Comparison of ENCODE assay signal across 23 cellular contexts in the genomic region with DNA sequence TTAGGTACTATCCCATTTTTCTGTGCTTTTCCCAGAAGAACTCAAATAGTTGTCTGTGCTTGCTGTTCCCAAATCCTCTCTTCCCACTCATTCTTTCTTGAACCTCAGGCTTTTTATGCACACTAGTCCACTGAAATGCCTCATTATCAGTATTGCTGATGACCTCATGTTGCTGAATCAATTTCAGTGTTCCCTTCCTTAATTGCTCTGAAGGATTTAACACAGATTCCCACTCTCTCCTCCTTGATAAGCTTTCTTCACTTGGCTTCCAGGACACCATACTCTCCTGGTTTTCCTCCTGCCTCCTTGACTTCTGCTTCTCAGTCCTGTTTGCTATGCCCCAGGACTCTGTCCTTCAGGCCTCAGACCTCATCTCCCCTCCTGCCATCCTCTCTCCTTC.
"Had no signal": no experiment of that assay in that cellular context is flagged by ENCODE, and none has a peak within 500 bp of the region (broad histone marks: within the 10 kb centered on the region; RNA-seq: fewer than 3 reads in every experiment).

No MANE protein-coding gene starts in this region.

- H3K9me3 Mint-ChIP-seq: central memory CD8-positive, alpha-beta T cell had no signal

- ATAC-seq: left ventricle myocardium superior, psoas muscle, WTC11 had no signal

- H3K4me3 ChIP-seq: esophagus squamous epithelium, neural progenitor cell, psoas muscle, sigmoid colon, testis had no signal

- H3K36me3 ChIP-seq: neural progenitor cell had no signal

- H3K9ac ChIP-seq: neural progenitor cell, parathyroid adenoma had no signal

- DNase-seq: activated CD4-positive, alpha-beta T cell treated with anti-CD3 and anti-CD28 coated beads, Interleukin-2, amount 50 U/mL, for 1 hour; activated gamma-delta T cell; activated naive CD4-positive, alpha-beta T cell treated with anti-CD3 and anti-CD28 coated beads, Interleukin-2, amount 10 ng/mL, durations not matched to agents 7 days and 5 days; anterior cingulate cortex; dermis blood vessel endothelial cell; effector CD4-positive, alpha-beta T cell; esophagus squamous epithelium; islet precursor cell; left ventricle myocardium superior; occipital lobe; psoas muscle; sigmoid colon; stimulated activated CD4-positive, alpha-beta T cell treated with anti-CD3 and anti-CD28 coated beads, Interleukin-15, amount 100 ng/mL, for 24 hours; stimulated activated CD4-positive, alpha-beta T cell treated with anti-CD3 and anti-CD28 coated beads, Interleukin-2, amount 100 ng/mL, for 24 hours; stimulated activated naive CD4-positive, alpha-beta T cell; T-helper 2 cell; testis; trophoblast cell had no signal

- H3K4me3 Mint-ChIP-seq: activated naive CD4-positive, alpha-beta T cell treated with anti-CD3 and anti-CD28 coated beads, Interleukin-2, amount 10 ng/mL, durations not matched to agents 7 days and 5 days; central memory CD8-positive, alpha-beta T cell; neural progenitor cell; WTC11 had no signal

- H3K27me3 Mint-ChIP-seq: activated naive CD4-positive, alpha-beta T cell treated with anti-CD3 and anti-CD28 coated beads, Interleukin-2, amount 10 ng/mL, durations not matched to agents 7 days and 5 days; central memory CD8-positive, alpha-beta T cell had no signal

- H3K9me3 ChIP-seq: esophagus squamous epithelium, psoas muscle, sigmoid colon, testis had no signal

- H2AFZ ChIP-seq: neural progenitor cell, parathyroid adenoma had no signal

- H3K4me2 ChIP-seq: neural progenitor cell had no signal

- H3K27ac ChIP-seq: epithelial cell of prostate, esophagus squamous epithelium, neural progenitor cell, parathyroid adenoma, sigmoid colon, testis had no signal

- H3K27me3 ChIP-seq: esophagus squamous epithelium, neural progenitor cell, sigmoid colon, testis had no signal

- H3K27ac Mint-ChIP-seq: activated naive CD4-positive, alpha-beta T cell treated with anti-CD3 and anti-CD28 coated beads, Interleukin-2, amount 10 ng/mL, durations not matched to agents 7 days and 5 days; neural progenitor cell; WTC11 had no signal

- H3K79me2 ChIP-seq: parathyroid adenoma had no signal
